8 cellular contexts compared by ENCODE assay signal in the genomic region with DNA sequence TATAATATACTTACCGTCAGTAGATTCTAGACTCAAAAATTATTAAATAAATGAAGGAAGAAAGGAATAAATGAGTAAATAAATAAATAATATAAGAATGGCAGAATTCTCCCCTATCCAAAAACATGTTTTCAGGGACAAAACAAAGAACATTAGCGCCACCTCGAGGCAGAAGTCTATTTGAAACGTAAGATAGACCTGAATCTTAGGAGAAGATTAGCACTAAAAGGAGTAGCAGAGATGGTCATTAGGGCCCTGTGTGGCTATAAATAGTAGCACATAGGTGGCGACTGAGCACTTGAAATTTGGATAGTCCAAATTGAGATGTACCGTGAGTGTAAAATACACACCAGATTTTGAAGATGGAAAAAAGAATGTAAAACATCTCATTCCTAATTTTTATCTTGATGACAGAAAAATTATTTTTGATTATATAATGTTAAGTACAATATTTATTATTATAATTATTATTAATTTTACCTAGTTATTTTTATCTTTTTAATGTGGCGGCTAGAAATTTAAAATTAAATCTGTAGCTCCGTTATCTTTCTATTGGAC. TPM values are rescaled to one million over a fixed set of nuclear protein-coding genes. Genes with fewer than 3 reads are reported as not detected.
DNase-seq lines count a peak whose midpoint lies in the region; ATAC-seq and TF ChIP-seq lines count a peak whose summit lies in the region.

No MANE protein-coding gene starts in this region.

- no peaks in the 10 kb centered on the region for H3K27me3 ChIP-seq in H7 (ENCODE audit: control insufficient read depth, insufficient read depth, low read length)

- no peak overlapping the region for H3K4me3 ChIP-seq in H7 (ENCODE audit: insufficient read depth, low read depth, low read length)
- no peak overlapping the region for H3K4me3 ChIP-seq in WI38 (ENCODE audit: low read depth, low read length)

- H3K27ac Mint-ChIP-seq in effector memory CD8-positive, alpha-beta T cell: no peak overlapping the region
- no peak overlapping the region for H3K27ac Mint-ChIP-seq in mesothelial cell of epicardium

- H3K9me3 Mint-ChIP-seq in effector memory CD8-positive, alpha-beta T cell: no peaks in the 10 kb centered on the region
- peaks cover 3% of the 10 kb centered on the region for H3K9me3 Mint-ChIP-seq in mesothelial cell of epicardium

- TF ChIP-seq CTCF in WI38 (IDR thresholded peaks at IDR 0.05; ENCODE audit: low read depth, low read length): peak; percentile 44; the same call in 1 of the 2 replicates
- TF ChIP-seq CTCF in mesothelial cell of epicardium (IDR thresholded peaks at IDR 0.05; ENCODE audit: unreplicated experiment): peak; percentile 67

- no peak for ATAC-seq in effector memory CD8-positive, alpha-beta T cell (replicated peaks)

- H3K36me3 Mint-ChIP-seq in effector memory CD8-positive, alpha-beta T cell (ENCODE audit: insufficient read depth): no peaks in the 10 kb centered on the region
- no peaks in the 10 kb centered on the region for H3K36me3 Mint-ChIP-seq in mesothelial cell of epicardium

- H3K36me3 ChIP-seq in H7 (replicated peaks; ENCODE audit: control insufficient read depth, insufficient read depth, low read length): no peaks in the 10 kb centered on the region

- H3K4me3 Mint-ChIP-seq in effector memory CD8-positive, alpha-beta T cell: no peak overlapping the region
- no peak overlapping the region for H3K4me3 Mint-ChIP-seq in mesothelial cell of epicardium

- DNase-seq in CD1c-positive myeloid dendritic cell (ENCODE audit: extremely low spot score) (peak; percentile 86), H7 (peak; percentile 36), NCI-H2227 treated with DMSO at 0.1 percent for 48 hours (lab: John Stamatoyannopoulos, UW) (peak; percentile 22), mesothelial cell of epicardium (ENCODE audit: low spot score in 2 of 2, unreplicated experiment in 2 of 2) (peak; percentile 57 to 78), superior temporal gyrus (ENCODE audit: extremely low spot score) (peak; percentile 97), 8988T (no peak)
- DNase-seq in effector memory CD8-positive, alpha-beta T cell: peak; percentile 2 to 13 (median 12)

- H3K4me1 Mint-ChIP-seq in effector memory CD8-positive, alpha-beta T cell (ENCODE audit: low read depth in 2 of 2): peaks cover 6 to 8% of the 10 kb centered on the region in 2 donors
- H3K4me1 Mint-ChIP-seq in mesothelial cell of epicardium: peaks cover 15% of the 10 kb centered on the region

- peaks cover 22 to 24% of the 10 kb centered on the region in 2 donors for H3K27me3 Mint-ChIP-seq in effector memory CD8-positive, alpha-beta T cell
- peaks cover 9% of the 10 kb centered on the region for H3K27me3 Mint-ChIP-seq in mesothelial cell of epicardium (ENCODE audit: low read depth)

RNA-seq across cellular contexts. Expression of gene SRD5A3, which starts 24.3 kb away (rescaled TPM):
- total RNA-seq in H7 (2014; rRNA removed; shearing (Covaris generic)): 31.9 and 33.9 TPM in 2 replicates
- total RNA-seq in mesothelial cell of epicardium: 17.5 to 20.8 TPM (median 17.6 TPM) in 3 replicates
